In the genomic region with DNA sequence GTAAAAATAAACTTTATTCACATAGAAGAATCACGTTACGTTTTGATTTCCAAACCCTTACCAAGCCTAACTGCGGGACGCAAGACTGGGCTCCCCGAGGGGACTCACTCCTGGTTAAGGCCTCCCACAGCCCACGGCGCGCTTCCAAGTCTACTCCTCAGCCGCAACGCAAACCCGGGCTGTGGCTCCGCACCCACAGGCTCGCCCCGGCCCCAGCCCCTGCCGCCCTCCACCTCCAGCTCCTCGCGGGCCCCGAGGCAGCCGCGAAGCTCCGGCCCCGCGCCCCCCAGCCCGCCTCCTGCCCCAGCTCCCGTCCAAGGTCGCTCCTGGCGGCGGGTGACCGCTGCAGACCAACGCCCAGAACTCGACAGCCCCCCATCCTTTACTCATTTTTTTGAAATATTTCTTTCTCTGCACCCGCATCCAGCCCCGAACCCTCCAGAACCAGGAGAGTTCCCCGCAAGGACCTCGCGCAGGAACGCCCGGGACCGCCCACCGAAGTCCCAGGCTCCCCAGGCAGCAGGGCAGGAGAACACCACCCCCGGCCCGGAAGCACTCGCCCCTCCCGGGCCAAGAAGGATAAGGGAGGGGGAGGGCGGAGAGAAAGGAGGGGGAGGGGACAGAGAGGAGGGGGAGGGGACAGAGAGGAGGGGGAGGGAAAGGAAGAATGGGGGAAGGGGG, we compare ENCODE assay signal across 8 cellular contexts. TPM values are rescaled to one million over a fixed set of nuclear protein-coding genes. Genes with fewer than 3 reads are reported as not detected.
DNase-seq lines count a peak whose midpoint lies in the region; ATAC-seq and TF ChIP-seq lines count a peak whose summit lies in the region.

No MANE protein-coding gene starts in this region.

- H3K9me3 ChIP-seq in HUES48 (ENCODE audit: control insufficient read depth, insufficient read depth, low read length) (no peaks in the 10 kb centered on the region), RWPE2 (ENCODE audit: severe bottlenecking) (no peaks in the 10 kb centered on the region), neural progenitor cell (ENCODE audit: low read depth) (no peaks in the 10 kb centered on the region)

- H3K36me3 ChIP-seq in HUES48 (ENCODE audit: control insufficient read depth, insufficient read depth, low read length): peaks cover 28% of the 10 kb centered on the region
- peaks cover 42% of the 10 kb centered on the region for H3K36me3 ChIP-seq in RWPE2 (ENCODE audit: low read depth)
- peaks cover 9% of the 10 kb centered on the region for H3K36me3 ChIP-seq in neural progenitor cell

- no peaks in the 10 kb centered on the region for H3K9me3 Mint-ChIP-seq in neural progenitor cell

- H2AFZ ChIP-seq in neural progenitor cell (replicated peaks): no peak overlapping the region

- H3K27ac ChIP-seq in HUES48 (ENCODE audit: low read depth, low read length): peak overlapping the region; percentile 100
- H3K27ac ChIP-seq in RWPE2 (ENCODE audit: poor library complexity, severe bottlenecking): peak overlapping the region; percentile 90
- peak overlapping the region; percentile 100 for H3K27ac ChIP-seq in neural progenitor cell

- H3K4me3 ChIP-seq in HUES48 (ENCODE audit: low read depth, low read length) (peak overlapping the region; percentile 73), RWPE2 (ENCODE audit: severe bottlenecking) (peak overlapping the region; percentile 89), neural progenitor cell (peak overlapping the region; percentile 98)

- H3K36me3 Mint-ChIP-seq in neural progenitor cell: peaks cover 21% of the 10 kb centered on the region

- H3K4me2 ChIP-seq in neural progenitor cell: peak overlapping the region; percentile 78

- peaks cover 59% of the 10 kb centered on the region for H3K79me2 ChIP-seq in neural progenitor cell (ENCODE audit: low read depth)

- H3K27me3 ChIP-seq in HUES48 (ENCODE audit: control insufficient read depth, insufficient read depth, low read length) (no peaks in the 10 kb centered on the region), RWPE2 (ENCODE audit: insufficient read depth, poor library complexity, severe bottlenecking) (no peaks in the 10 kb centered on the region), neural progenitor cell (no peaks in the 10 kb centered on the region)

- H3K27me3 Mint-ChIP-seq in neural progenitor cell (ENCODE audit: insufficient read depth, low read depth): no peaks in the 10 kb centered on the region

- TF ChIP-seq CTCF in RWPE2 (IDR thresholded peaks at IDR 0.05; ENCODE audit: poor library complexity, severe bottlenecking): no peak
- peak; percentile 9 for TF ChIP-seq CTCF in neural progenitor cell (IDR thresholded peaks at IDR 0.05)

- peaks cover 34% of the 10 kb centered on the region for H3F3A ChIP-seq in neural progenitor cell (ENCODE audit: low read depth)

- ATAC-seq in RWPE2 (ENCODE audit: low read depth) (peak; percentile 24), GM18505 (IDR thresholded peaks at IDR 0.05; ENCODE audit: unreplicated experiment) (no peak)

- peaks cover 27% of the 10 kb centered on the region for H3K4me1 ChIP-seq in HUES48 (ENCODE audit: control insufficient read depth, insufficient read depth, low read length)
- peaks cover 24% of the 10 kb centered on the region for H3K4me1 ChIP-seq in RWPE2 (ENCODE audit: insufficient read depth, poor library complexity, severe bottlenecking)
- peaks cover 25% of the 10 kb centered on the region for H3K4me1 ChIP-seq in neural progenitor cell

- peak overlapping the region; percentile 100 for H3K9ac ChIP-seq in HUES48 (ENCODE audit: low read depth, low read length)
- H3K9ac ChIP-seq in neural progenitor cell: peak overlapping the region; percentile 100

- H4K20me1 ChIP-seq in neural progenitor cell (ENCODE audit: low read depth): peaks cover 52% of the 10 kb centered on the region

- peak overlapping the region; percentile 95 for H3K27ac Mint-ChIP-seq in neural progenitor cell

- DNase-seq in EH (ENCODE audit: low read depth): peak; percentile 82
- no peak for DNase-seq in RWPE2 (ENCODE audit: low spot score)
- peak; percentile 51 for DNase-seq in activated gamma-delta T cell treated with Interleukin-2 at 50 U/mL for 16 hours
- peak; percentile 66 for DNase-seq in foreskin melanocyte
- peak; percentile 87 for DNase-seq in neural progenitor cell (ENCODE audit: low spot score)
- peak; percentile 53 for DNase-seq in superior temporal gyrus (ENCODE audit: extremely low spot score)

- peaks cover 24% of the 10 kb centered on the region for H3K4me1 Mint-ChIP-seq in neural progenitor cell

- no peak for TF ChIP-seq POLR2A in GM18505 (IDR thresholded peaks at IDR 0.05; ENCODE audit: borderline replicate concordance, extremely low read depth, insufficient read depth, insufficient read length)

- H3K4me3 Mint-ChIP-seq in neural progenitor cell: peak overlapping the region; percentile 97

RNA-seq across cellular contexts. Expression of gene USP22, which starts 0.9 kb away (rescaled TPM):
- 192 and 244 TPM in 2 replicates for total RNA-seq in neural progenitor cell (ENCODE audit: low replicate concordance)
